In genomic region chr15:77440378-77440999, GRCh38 we compare ENCODE assay signal across 1 cellular context.
TF ChIP-seq lines count a peak whose summit lies in the region.

No MANE protein-coding gene starts in this region.

TF ChIP-seq in GM12878, 131 proteins besides CTCF, POLR2A, EP300 and RAD21 (continued from another document and continues in another):
- TF ChIP-seq E4F1 (IDR thresholded peaks at IDR 0.05; ENCODE audit: borderline replicate concordance, partially characterized antibody) = no peak
- TF ChIP-seq EED (IDR thresholded peaks at IDR 0.05; ENCODE audit: low read depth) = no peak
- no peak for TF ChIP-seq GATAD2B (conservative IDR thresholded peaks at IDR 0.05; ENCODE audit: low read depth)
- no peak for TF ChIP-seq STAT3 (IDR thresholded peaks at IDR 0.05; ENCODE audit: low read depth, low read length)
- TF ChIP-seq, protein P1, sequence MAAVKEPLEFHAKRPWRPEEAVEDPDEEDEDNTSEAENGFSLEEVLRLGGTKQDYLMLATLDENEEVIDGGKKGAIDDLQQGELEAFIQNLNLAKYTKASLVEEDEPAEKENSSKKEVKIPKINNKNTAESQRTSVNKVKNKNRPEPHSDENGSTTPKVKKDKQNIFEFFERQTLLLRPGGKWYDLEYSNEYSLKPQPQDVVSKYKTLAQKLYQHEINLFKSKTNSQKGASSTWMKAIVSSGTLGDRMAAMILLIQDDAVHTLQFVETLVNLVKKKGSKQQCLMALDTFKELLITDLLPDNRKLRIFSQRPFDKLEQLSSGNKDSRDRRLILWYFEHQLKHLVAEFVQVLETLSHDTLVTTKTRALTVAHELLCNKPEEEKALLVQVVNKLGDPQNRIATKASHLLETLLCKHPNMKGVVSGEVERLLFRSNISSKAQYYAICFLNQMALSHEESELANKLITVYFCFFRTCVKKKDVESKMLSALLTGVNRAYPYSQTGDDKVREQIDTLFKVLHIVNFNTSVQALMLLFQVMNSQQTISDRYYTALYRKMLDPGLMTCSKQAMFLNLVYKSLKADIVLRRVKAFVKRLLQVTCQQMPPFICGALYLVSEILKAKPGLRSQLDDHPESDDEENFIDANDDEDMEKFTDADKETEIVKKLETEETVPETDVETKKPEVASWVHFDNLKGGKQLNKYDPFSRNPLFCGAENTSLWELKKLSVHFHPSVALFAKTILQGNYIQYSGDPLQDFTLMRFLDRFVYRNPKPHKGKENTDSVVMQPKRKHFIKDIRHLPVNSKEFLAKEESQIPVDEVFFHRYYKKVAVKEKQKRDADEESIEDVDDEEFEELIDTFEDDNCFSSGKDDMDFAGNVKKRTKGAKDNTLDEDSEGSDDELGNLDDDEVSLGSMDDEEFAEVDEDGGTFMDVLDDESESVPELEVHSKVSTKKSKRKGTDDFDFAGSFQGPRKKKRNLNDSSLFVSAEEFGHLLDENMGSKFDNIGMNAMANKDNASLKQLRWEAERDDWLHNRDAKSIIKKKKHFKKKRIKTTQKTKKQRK (IDR thresholded peaks at IDR 0.05; ENCODE audit: low read depth, low read length) = no peak
- no peak for TF ChIP-seq SREBF2 (IDR thresholded peaks at IDR 0.05; ENCODE audit: low read length)
- no peak for TF ChIP-seq NFXL1 (IDR thresholded peaks at IDR 0.05; ENCODE audit: borderline replicate concordance)
- 0 out of 2 replicates have a peak, but pooled peaks have one; percentile 33 for TF ChIP-seq GABPA (IDR thresholded peaks at IDR 0.05; ENCODE audit: low read depth)
- TF ChIP-seq, protein P2, sequence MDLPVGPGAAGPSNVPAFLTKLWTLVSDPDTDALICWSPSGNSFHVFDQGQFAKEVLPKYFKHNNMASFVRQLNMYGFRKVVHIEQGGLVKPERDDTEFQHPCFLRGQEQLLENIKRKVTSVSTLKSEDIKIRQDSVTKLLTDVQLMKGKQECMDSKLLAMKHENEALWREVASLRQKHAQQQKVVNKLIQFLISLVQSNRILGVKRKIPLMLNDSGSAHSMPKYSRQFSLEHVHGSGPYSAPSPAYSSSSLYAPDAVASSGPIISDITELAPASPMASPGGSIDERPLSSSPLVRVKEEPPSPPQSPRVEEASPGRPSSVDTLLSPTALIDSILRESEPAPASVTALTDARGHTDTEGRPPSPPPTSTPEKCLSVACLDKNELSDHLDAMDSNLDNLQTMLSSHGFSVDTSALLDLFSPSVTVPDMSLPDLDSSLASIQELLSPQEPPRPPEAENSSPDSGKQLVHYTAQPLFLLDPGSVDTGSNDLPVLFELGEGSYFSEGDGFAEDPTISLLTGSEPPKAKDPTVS (IDR thresholded peaks at IDR 0.05; ENCODE audit: low read depth, low read length) = no peak
- TF ChIP-seq SRF (IDR thresholded peaks at IDR 0.05; ENCODE audit: low read depth in 2 of 2, low read length in 2 of 2) = no peak
- no peak for TF ChIP-seq TCF3 (IDR thresholded peaks at IDR 0.05; ENCODE audit: borderline replicate concordance, insufficient read depth, low read depth, low read length)
- no peak for TF ChIP-seq KAT2A (conservative IDR thresholded peaks at IDR 0.05; ENCODE audit: control insufficient read depth, low read depth, low read length)
- no peak for TF ChIP-seq BCL3 (IDR thresholded peaks at IDR 0.05; ENCODE audit: borderline replicate concordance, insufficient read depth, low read depth, low read length, poor library complexity, severe bottlenecking)
- no peak for TF ChIP-seq EZH2 (IDR thresholded peaks at IDR 0.05; ENCODE audit: borderline replicate concordance, control insufficient read depth, low read depth, low read length)
- no peak for TF ChIP-seq BCLAF1 (IDR thresholded peaks at IDR 0.05)
- no peak for TF ChIP-seq RFX5 (IDR thresholded peaks at IDR 0.05; ENCODE audit: low read depth, low read length)
- peak; percentile 85 for TF ChIP-seq MTA2 (IDR thresholded peaks at IDR 0.05; ENCODE audit: low read depth)
- no peak for TF ChIP-seq ZZZ3 (IDR thresholded peaks at IDR 0.05; ENCODE audit: control insufficient read depth, insufficient read length, low read depth)
- TF ChIP-seq, protein P3, sequence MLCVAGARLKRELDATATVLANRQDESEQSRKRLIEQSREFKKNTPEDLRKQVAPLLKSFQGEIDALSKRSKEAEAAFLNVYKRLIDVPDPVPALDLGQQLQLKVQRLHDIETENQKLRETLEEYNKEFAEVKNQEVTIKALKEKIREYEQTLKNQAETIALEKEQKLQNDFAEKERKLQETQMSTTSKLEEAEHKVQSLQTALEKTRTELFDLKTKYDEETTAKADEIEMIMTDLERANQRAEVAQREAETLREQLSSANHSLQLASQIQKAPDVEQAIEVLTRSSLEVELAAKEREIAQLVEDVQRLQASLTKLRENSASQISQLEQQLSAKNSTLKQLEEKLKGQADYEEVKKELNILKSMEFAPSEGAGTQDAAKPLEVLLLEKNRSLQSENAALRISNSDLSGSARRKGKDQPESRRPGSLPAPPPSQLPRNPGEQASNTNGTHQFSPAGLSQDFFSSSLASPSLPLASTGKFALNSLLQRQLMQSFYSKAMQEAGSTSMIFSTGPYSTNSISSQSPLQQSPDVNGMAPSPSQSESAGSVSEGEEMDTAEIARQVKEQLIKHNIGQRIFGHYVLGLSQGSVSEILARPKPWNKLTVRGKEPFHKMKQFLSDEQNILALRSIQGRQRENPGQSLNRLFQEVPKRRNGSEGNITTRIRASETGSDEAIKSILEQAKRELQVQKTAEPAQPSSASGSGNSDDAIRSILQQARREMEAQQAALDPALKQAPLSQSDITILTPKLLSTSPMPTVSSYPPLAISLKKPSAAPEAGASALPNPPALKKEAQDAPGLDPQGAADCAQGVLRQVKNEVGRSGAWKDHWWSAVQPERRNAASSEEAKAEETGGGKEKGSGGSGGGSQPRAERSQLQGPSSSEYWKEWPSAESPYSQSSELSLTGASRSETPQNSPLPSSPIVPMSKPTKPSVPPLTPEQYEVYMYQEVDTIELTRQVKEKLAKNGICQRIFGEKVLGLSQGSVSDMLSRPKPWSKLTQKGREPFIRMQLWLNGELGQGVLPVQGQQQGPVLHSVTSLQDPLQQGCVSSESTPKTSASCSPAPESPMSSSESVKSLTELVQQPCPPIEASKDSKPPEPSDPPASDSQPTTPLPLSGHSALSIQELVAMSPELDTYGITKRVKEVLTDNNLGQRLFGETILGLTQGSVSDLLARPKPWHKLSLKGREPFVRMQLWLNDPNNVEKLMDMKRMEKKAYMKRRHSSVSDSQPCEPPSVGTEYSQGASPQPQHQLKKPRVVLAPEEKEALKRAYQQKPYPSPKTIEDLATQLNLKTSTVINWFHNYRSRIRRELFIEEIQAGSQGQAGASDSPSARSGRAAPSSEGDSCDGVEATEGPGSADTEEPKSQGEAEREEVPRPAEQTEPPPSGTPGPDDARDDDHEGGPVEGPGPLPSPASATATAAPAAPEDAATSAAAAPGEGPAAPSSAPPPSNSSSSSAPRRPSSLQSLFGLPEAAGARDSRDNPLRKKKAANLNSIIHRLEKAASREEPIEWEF (IDR thresholded peaks at IDR 0.05; ENCODE audit: insufficient replicate concordance, low read depth, low read length) = no peak
- TF ChIP-seq IKZF1 (conservative IDR thresholded peaks at IDR 0.05) = peak; percentile 24; the same call in 1 of the 2 replicates
- TF ChIP-seq, protein P4, sequence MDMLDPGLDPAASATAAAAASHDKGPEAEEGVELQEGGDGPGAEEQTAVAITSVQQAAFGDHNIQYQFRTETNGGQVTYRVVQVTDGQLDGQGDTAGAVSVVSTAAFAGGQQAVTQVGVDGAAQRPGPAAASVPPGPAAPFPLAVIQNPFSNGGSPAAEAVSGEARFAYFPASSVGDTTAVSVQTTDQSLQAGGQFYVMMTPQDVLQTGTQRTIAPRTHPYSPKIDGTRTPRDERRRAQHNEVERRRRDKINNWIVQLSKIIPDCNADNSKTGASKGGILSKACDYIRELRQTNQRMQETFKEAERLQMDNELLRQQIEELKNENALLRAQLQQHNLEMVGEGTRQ (IDR thresholded peaks at IDR 0.05; ENCODE audit: borderline replicate concordance, low read depth, low read length) = no peak
- TF ChIP-seq NR2C1 (IDR thresholded peaks at IDR 0.05) = no peak
- no peak for TF ChIP-seq SREBF1 (IDR thresholded peaks at IDR 0.05; ENCODE audit: low read length)
- TF ChIP-seq PAX5 (IDR thresholded peaks at IDR 0.05; ENCODE audit: borderline replicate concordance, low read depth, low read length) = 0 out of 2 replicates have a peak, but pooled peaks have one; percentile 9
- TF ChIP-seq, protein P5, sequence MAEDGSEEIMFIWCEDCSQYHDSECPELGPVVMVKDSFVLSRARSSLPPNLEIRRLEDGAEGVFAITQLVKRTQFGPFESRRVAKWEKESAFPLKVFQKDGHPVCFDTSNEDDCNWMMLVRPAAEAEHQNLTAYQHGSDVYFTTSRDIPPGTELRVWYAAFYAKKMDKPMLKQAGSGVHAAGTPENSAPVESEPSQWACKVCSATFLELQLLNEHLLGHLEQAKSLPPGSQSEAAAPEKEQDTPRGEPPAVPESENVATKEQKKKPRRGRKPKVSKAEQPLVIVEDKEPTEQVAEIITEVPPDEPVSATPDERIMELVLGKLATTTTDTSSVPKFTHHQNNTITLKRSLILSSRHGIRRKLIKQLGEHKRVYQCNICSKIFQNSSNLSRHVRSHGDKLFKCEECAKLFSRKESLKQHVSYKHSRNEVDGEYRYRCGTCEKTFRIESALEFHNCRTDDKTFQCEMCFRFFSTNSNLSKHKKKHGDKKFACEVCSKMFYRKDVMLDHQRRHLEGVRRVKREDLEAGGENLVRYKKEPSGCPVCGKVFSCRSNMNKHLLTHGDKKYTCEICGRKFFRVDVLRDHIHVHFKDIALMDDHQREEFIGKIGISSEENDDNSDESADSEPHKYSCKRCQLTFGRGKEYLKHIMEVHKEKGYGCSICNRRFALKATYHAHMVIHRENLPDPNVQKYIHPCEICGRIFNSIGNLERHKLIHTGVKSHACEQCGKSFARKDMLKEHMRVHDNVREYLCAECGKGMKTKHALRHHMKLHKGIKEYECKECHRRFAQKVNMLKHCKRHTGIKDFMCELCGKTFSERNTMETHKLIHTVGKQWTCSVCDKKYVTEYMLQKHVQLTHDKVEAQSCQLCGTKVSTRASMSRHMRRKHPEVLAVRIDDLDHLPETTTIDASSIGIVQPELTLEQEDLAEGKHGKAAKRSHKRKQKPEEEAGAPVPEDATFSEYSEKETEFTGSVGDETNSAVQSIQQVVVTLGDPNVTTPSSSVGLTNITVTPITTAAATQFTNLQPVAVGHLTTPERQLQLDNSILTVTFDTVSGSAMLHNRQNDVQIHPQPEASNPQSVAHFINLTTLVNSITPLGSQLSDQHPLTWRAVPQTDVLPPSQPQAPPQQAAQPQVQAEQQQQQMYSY (CRISPR knock-in tag; IDR thresholded peaks at IDR 0.05) = no peak
- TF ChIP-seq RAD51 (IDR thresholded peaks at IDR 0.05) = no peak
- TF ChIP-seq ZBTB4 (CRISPR knock-in tag; IDR thresholded peaks at IDR 0.05) = no peak
